8 cellular contexts compared by ENCODE assay signal in genomic region chr1:179881642-179882252, GRCh38. TPM values are rescaled to one million over a fixed set of nuclear protein-coding genes. Genes with fewer than 3 reads are reported as not detected.
DNase-seq lines count a peak whose midpoint lies in the region; ATAC-seq, FAIRE-seq and TF ChIP-seq lines count a peak whose summit lies in the region.

No MANE protein-coding gene starts in this region.

- H3K4me2 ChIP-seq in GM12878 (ENCODE audit: control insufficient read depth, insufficient read depth), result peak overlapping the region; percentile 96

- CTCF ChIA-PET in A673 (lab: Charles Lee), result interaction anchor here (0.5 to 1.0 kb wide), 3 partner anchors 67 to 1134 kb away, joined by 3 to 7 read pairs (median 3); no protein-coding TSS in a partner anchor
- CTCF ChIA-PET in GM12878 (lab: Yijun Ruan, JAX), result interaction anchor here (2.4 kb wide), 1 partner anchor 14 kb away, joined by 19 read pairs; no protein-coding TSS in a partner anchor

- no peak for TF ChIP-seq EP300 in GM12878 (IDR thresholded peaks at IDR 0.05; ENCODE audit: borderline replicate concordance in 1 of 2, control insufficient read depth in 1 of 2, low read depth in 2 of 2, low read length in 2 of 2)

- ATAC-seq in GM12878, result no peak
- ATAC-seq in gastrocnemius medialis, result peak; percentile 59 to 86
- no peak for ATAC-seq in GM21619 (IDR thresholded peaks at IDR 0.05; ENCODE audit: unreplicated experiment)

- H3K27me3 ChIP-seq in A673 (replicated peaks; ENCODE audit: insufficient read depth, low read depth, low read length, poor library complexity) (no peaks in the 10 kb centered on the region), GM06990 (replicated peaks; ENCODE audit: control insufficient read depth, insufficient read depth, low read length) (no peaks in the 10 kb centered on the region), GM12878 (replicated peaks in 1 of 2; ENCODE audit: control insufficient read depth in 2 of 2, insufficient read depth in 2 of 2, low read length in 1 of 2) (no peaks in the 10 kb centered on the region), iPS-15b (ENCODE audit: control insufficient read depth, insufficient read depth, low read length) (no peaks in the 10 kb centered on the region), gastrocnemius medialis (no peaks in the 10 kb centered on the region)

- POLR2A ChIA-PET in A673 (lab: Charles Lee; ENCODE audit: low non-redundant PET), result no interaction called here
- POLR2A ChIA-PET in GM12878 (lab: Charles Lee), result interaction anchor here (0.8 to 2.3 kb wide), 4 partner anchors 17 to 620 kb away, joined by 5 to 15 read pairs (median 8); partner anchors contain the start of genes ACBD6, CEP350 and QSOX1

- FAIRE-seq in GM12878 (lab: Jason Lieb, UNC), result peak; percentile 52

- SMC1A ChIA-PET in GM12878 (lab: Charles Lee; ENCODE audit: uncharacterized antibody, unreplicated experiment), result interaction anchor here (1.3 to 1.6 kb wide), 2 partner anchors 10 to 120 kb away, joined by 3 to 4 read pairs; no protein-coding TSS in a partner anchor

- WGBS in GM12878 (ENCODE audit: insufficient coverage, insufficient replicate concordance, low lambda C conversion rate, missing lambda C conversion rate), result 2% methylated on average over 22 of the region's 22 CpGs

- RAD21 ChIA-PET in GM12878 (lab: Charles Lee; ENCODE audit: unreplicated experiment), result interaction anchor here (0.8 to 1.7 kb wide), 3 partner anchors 72 to 287 kb away, joined by 3 to 5 read pairs (median 4); partner anchors contain the start of genes CEP350 and QSOX1

- DNase-seq in A673 (ENCODE audit: low spot score), result peak; percentile 86
- DNase-seq in GM06990 (ENCODE audit: extremely low read depth, insufficient read length), result no peak
- DNase-seq in NB4 (ENCODE audit: low read depth), result peak; percentile 88
- DNase-seq in GM12878 (ENCODE audit: low read depth, low spot score), result no peak
- peak; percentile 86 to 93 for DNase-seq in gastrocnemius medialis
- DNase-seq in stimulated activated CD4-positive, alpha-beta T cell treated with anti-CD3 and anti-CD28 coated beads, Interleukin-4, amount 100 ng/mL, for 4 hours, result no peak

- TSS peak; percentile 45 for BruUV-seq in A673 (replicated peaks; lab: Mats Ljungman, UMichigan)
- BruUV-seq in GM12878 (replicated peaks; lab: Mats Ljungman, UMichigan), result TSS peak; percentile 82

- TF ChIP-seq POLR2A in NB4 (IDR thresholded peaks at IDR 0.05; ENCODE audit: extremely low read depth, insufficient read length), result no peak
- no peak for TF ChIP-seq POLR2A in GM12878 (IDR thresholded peaks at IDR 0.05; ENCODE audit: low read depth, low read length)
- TF ChIP-seq POLR2A in gastrocnemius medialis (IDR thresholded peaks at IDR 0.05), result no peak

- intact Hi-C loops in A673 (cut with micrococcal nuclease; ENCODE audit: unreplicated experiment), result loop anchor here (1.0 kb wide), 1 partner anchor 73 kb away; the partner anchor contains the start of gene CEP350
- intact Hi-C loops in GM12878 (cut with micrococcal nuclease; ENCODE audit: unreplicated experiment), result loop anchor here (1.0 to 5.0 kb wide), 3 partner anchors 73 to 276 kb away; partner anchors contain the start of gene CEP350
- intact Hi-C loops in gastrocnemius medialis (cut with DNase I; ENCODE audit: low total_unique reads), result loop anchor here (1.0 to 5.0 kb wide), 3 partner anchors 73 to 287 kb away; partner anchors contain the start of gene CEP350

- TF ChIP-seq RAD21 in GM12878 (IDR thresholded peaks at IDR 0.05; ENCODE audit: insufficient read depth, low read depth, low read length), result no peak

- H3K9ac ChIP-seq in GM12878 (ENCODE audit: control insufficient read depth, insufficient read depth, low read length), result peak overlapping the region; percentile 90
- H3K9ac ChIP-seq in iPS-15b (ENCODE audit: low read depth, low read length), result peak overlapping the region; percentile 97

- peak overlapping the region; percentile 96 for H2AFZ ChIP-seq in GM12878 (ENCODE audit: control insufficient read depth, low read depth, low read length)

- H3K9me3 ChIP-seq in A673 (ENCODE audit: low read depth, low read length, poor library complexity, severe bottlenecking), result no peaks in the 10 kb centered on the region
- no peaks in the 10 kb centered on the region for H3K9me3 ChIP-seq in GM12878 (replicated peaks; ENCODE audit: control insufficient read depth, insufficient read depth, low read length)
- H3K9me3 ChIP-seq in iPS-15b (ENCODE audit: control insufficient read depth, insufficient read depth, low read length), result no peaks in the 10 kb centered on the region
- no peaks in the 10 kb centered on the region for H3K9me3 ChIP-seq in gastrocnemius medialis

- H3K4me3 ChIP-seq in A673 (ENCODE audit: low read depth, low read length, poor library complexity, severe bottlenecking) (peak overlapping the region; percentile 76), GM06990 (replicated peaks; ENCODE audit: low read depth, low read length) (peak overlapping the region; percentile 93), NB4 (ENCODE audit: low read depth, low read length) (peak overlapping the region; percentile 85), GM12878 (peak overlapping the region; percentile 89), iPS-15b (ENCODE audit: low read depth, low read length) (peak overlapping the region; percentile 94), gastrocnemius medialis (peak overlapping the region; percentile 64 to 97 (median 90))

- no peaks in the 10 kb centered on the region for H4K20me1 ChIP-seq in GM12878 (ENCODE audit: control insufficient read depth, insufficient read depth)

- H3K27ac ChIP-seq in A673 (ENCODE audit: low read depth, low read length, poor library complexity, severe bottlenecking) (peak overlapping the region; percentile 98), GM12878 (ENCODE audit: control insufficient read depth, insufficient read depth) (peak overlapping the region; percentile 96), gastrocnemius medialis (peak overlapping the region; percentile 92 to 99 (median 97))

- peaks cover 10% of the 10 kb centered on the region for H3K36me3 ChIP-seq in A673 (ENCODE audit: insufficient read depth, low read length, poor library complexity, severe bottlenecking)
- no peaks in the 10 kb centered on the region for H3K36me3 ChIP-seq in GM06990 (ENCODE audit: control insufficient read depth, insufficient read depth, low read length)
- no peaks in the 10 kb centered on the region; a peak in 1 of 4 replicates for H3K36me3 ChIP-seq in GM12878 (ENCODE audit: control insufficient read depth in 2 of 2, insufficient read depth in 2 of 2, low read length in 1 of 2)
- no peaks in the 10 kb centered on the region for H3K36me3 ChIP-seq in iPS-15b (ENCODE audit: control insufficient read depth, insufficient read depth, low read length)
- H3K36me3 ChIP-seq in gastrocnemius medialis, result peaks cover 0 to 24% of the 10 kb centered on the region in 2 donors

- H3K79me2 ChIP-seq in GM12878 (ENCODE audit: control insufficient read depth, insufficient read depth, low read length), result peaks cover 45% of the 10 kb centered on the region

- in situ Hi-C loops in GM12878 (cut with MboI) (loop anchor here (5.0 kb wide), 1 partner anchor 71 kb away; the partner anchor contains the start of gene CEP350), gastrocnemius medialis (cut with MboI; ENCODE audit: low sequenced_read_pairs in 4 of 4) (loop anchor here in 1 of 4 donors (5.0 to 25.0 kb wide), 2 partner anchors 91 to 281 kb away; partner anchors contain the start of gene QSOX1)

- H3K4me1 ChIP-seq in A673 (ENCODE audit: insufficient read depth, low read length, poor library complexity, severe bottlenecking) (peaks cover 21% of the 10 kb centered on the region), GM12878 (ENCODE audit: control insufficient read depth, insufficient read depth, low read length) (peaks cover 8% of the 10 kb centered on the region; the same call in 1 of the 2 replicates), iPS-15b (ENCODE audit: control insufficient read depth, insufficient read depth, low read length) (no peaks in the 10 kb centered on the region), gastrocnemius medialis (peaks cover 45 to 47% of the 10 kb centered on the region in 2 donors)

- TF ChIP-seq CTCF in A673 (conservative IDR thresholded peaks at IDR 0.05; ENCODE audit: low read depth, low read length), result no peak
- no peak for TF ChIP-seq CTCF in GM06990 (IDR thresholded peaks at IDR 0.05; ENCODE audit: insufficient read depth, low read length, poor library complexity, severe bottlenecking)
- no peak for TF ChIP-seq CTCF in NB4 (IDR thresholded peaks at IDR 0.05; ENCODE audit: low read depth, low read length)
- no peak for TF ChIP-seq CTCF in GM12878 (IDR thresholded peaks at IDR 0.05 in 2 of 3, conservative IDR thresholded peaks at IDR 0.05 in 1 of 3; ENCODE audit: control insufficient read depth in 2 of 3, extremely low read depth in 1 of 3, insufficient read depth in 1 of 3, low read depth in 3 of 3, low read length in 3 of 3)
- no peak for TF ChIP-seq CTCF in gastrocnemius medialis (IDR thresholded peaks at IDR 0.05 in 4 of 5, conservative IDR thresholded peaks at IDR 0.05 in 1 of 5)

RNA-seq across cellular contexts. Expression of gene TOR1AIP1, which starts 0.3 kb away (rescaled TPM):
- total RNA-seq in A673 (2021), result 25.9 and 31.9 TPM in 2 replicates
- 38.7 and 39.1 TPM in 2 replicates for total RNA-seq in GM12878 (2013; cell fraction: nucleolus; rRNA removed)
- 22.4 and 24.7 TPM in 2 replicates for total RNA-seq in GM12878 (2014; rRNA removed)
- total RNA-seq in GM12878 (2014; rRNA removed; fragmentation: Illumina TruSeq; extraction: Trizol), result 27.3 and 30.8 TPM in 2 replicates
- total RNA-seq in GM12878 (2021), result 17.3 and 19.5 TPM in 2 replicates
- polyA plus RNA-seq in GM12878 (2011; ENCODE audit: low read depth), result 13.2 TPM
- polyA plus RNA-seq in GM12878 (2011; rRNA removed), result 29.3 and 40.3 TPM in 2 replicates
- polyA plus RNA-seq in GM12878 (2011; cell fraction: cytosol; rRNA removed), result 15.0 and 17.9 TPM in 2 replicates
- 6.3 and 6.7 TPM in 2 replicates for polyA plus RNA-seq in GM12878 (2011; cell fraction: nucleus; rRNA removed)
- 16.2 and 18.0 TPM in 2 replicates for polyA plus RNA-seq in GM12878 (2012)
- 33.6 and 36.6 TPM in 2 replicates for polyA plus RNA-seq in GM12878 (2014; fragmentation: Illumina TruSeq; extraction: Trizol)
- 10 to 100 TPM; 16.4 to 19.0 TPM for polyA plus RNA-seq in GM12878 (2014; fragmentation: Nextera tagmentation; extraction: Ambion mirVana)
- polyA plus RNA-seq in GM12878 (2014; rRNA removed), result 13.3 and 14.8 TPM in 2 replicates
- polyA plus RNA-seq in GM12878 (2016; fragmentation: Nextera tagmentation; extraction: Ambion mirVana), result 10 to 100 TPM; 32.9 to 36.0 TPM
- polyA minus RNA-seq in GM12878 (2011; rRNA and poly(A)+ RNA removed), result 29.4 and 39.4 TPM in 2 replicates
- 8.7 and 14.0 TPM in 2 replicates for polyA minus RNA-seq in GM12878 (2011; cell fraction: cytosol; rRNA and poly(A)+ RNA removed)
- polyA minus RNA-seq in GM12878 (2011; cell fraction: nucleus; rRNA and poly(A)+ RNA removed), result 12.3 and 16.1 TPM in 2 replicates
- 100 to 1,000 TPM in 1 of 4 donors, 10 to 100 TPM in 3; 66.1 to 148 (median 68.8) TPM for total RNA-seq in gastrocnemius medialis

RNA-seq across cellular contexts. Expression of gene TOR1AIP2, which starts 4.1 kb away (rescaled TPM):
- total RNA-seq in A673 (2021) (85.9 and 100 TPM in 2 replicates), GM12878 (2014; rRNA removed) (26.4 and 30.3 TPM in 2 replicates), GM12878 (2014; rRNA removed; fragmentation: Illumina TruSeq; extraction: Trizol) (35.9 and 38.9 TPM in 2 replicates), GM12878 (2021) (35.2 and 38.4 TPM in 2 replicates), gastrocnemius medialis (100 to 1,000 TPM in 3 of 4 donors, 10 to 100 TPM in 1; 78.7 to 274 (median 129) TPM)
- 92.8 and 93.7 TPM in 2 replicates for total RNA-seq in GM12878 (2013; cell fraction: nucleolus; rRNA removed)
- polyA plus RNA-seq in GM12878 (2011; ENCODE audit: low read depth), result 7.7 TPM
- polyA plus RNA-seq in GM12878 (2011; rRNA removed) (23.6 and 28.4 TPM in 2 replicates), GM12878 (2014; fragmentation: Illumina TruSeq; extraction: Trizol) (14.6 and 18.8 TPM in 2 replicates), GM12878 (2014; fragmentation: Nextera tagmentation; extraction: Ambion mirVana) (10 to 100 TPM in 1 of 2 experiments, 1 to 10 TPM in 1; 5.3 to 13.1 TPM), GM12878 (2014; rRNA removed) (12.9 and 14.3 TPM in 2 replicates), GM12878 (2016; fragmentation: Nextera tagmentation; extraction: Ambion mirVana) (10 to 100 TPM; 14.3 to 16.2 TPM)
- polyA plus RNA-seq in GM12878 (2011; cell fraction: cytosol; rRNA removed), result 8.1 and 10.1 TPM in 2 replicates
- 7.9 and 10.3 TPM in 2 replicates for polyA plus RNA-seq in GM12878 (2011; cell fraction: nucleus; rRNA removed)
- polyA plus RNA-seq in GM12878 (2012), result 9.7 and 10.6 TPM in 2 replicates
- 38.8 and 47.3 TPM in 2 replicates for polyA minus RNA-seq in GM12878 (2011; rRNA and poly(A)+ RNA removed)
- 14.6 and 21.9 TPM in 2 replicates for polyA minus RNA-seq in GM12878 (2011; cell fraction: cytosol; rRNA and poly(A)+ RNA removed)
- 18.4 and 30.1 TPM in 2 replicates for polyA minus RNA-seq in GM12878 (2011; cell fraction: nucleus; rRNA and poly(A)+ RNA removed)

Comparison
In these comparisons a context has a peak if more than half of its experiments do, and no peak if none do; other contexts are left out.
1. DNase-seq: peak in A673 (single experiment), NB4 (single experiment) and gastrocnemius medialis (2 of 2); none in GM06990 (single experiment), GM12878 (single experiment) and stimulated activated CD4-positive, alpha-beta T cell treated with anti-CD3 and anti-CD28 coated beads, Interleukin-4, amount 100 ng/mL, for 4 hours (0 of 2).
2. ATAC-seq: peak in gastrocnemius medialis (2 of 2); none in GM12878 (single experiment) and GM21619 (single experiment).
3. Peak in every context shown above with its lines, with median percentiles within 50 percentile points of each other: H3K27ac ChIP-seq and H3K4me3 ChIP-seq.